Comparison of ENCODE assay signal across 8 cellular contexts in the genomic region with DNA sequence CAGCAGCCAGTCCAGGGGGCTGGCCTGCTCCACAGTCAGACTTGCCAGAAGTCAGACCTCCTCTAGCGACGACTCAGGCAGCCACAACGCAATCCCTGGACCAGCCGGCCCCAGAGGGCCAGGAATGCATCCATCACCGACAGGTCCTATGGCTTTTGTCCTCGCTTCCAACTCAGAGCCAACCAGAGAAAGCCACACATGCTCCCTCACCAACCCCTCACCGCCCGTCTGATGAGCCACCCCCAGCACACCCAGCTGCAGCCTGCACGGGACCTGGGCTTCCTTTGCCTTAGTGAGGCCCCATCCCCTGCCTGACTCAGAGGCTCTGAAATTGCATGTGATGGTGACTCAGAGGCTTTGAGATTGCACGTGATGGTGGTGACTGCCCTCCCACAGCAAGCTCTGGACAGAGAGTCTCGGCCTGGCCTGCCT. TPM values are rescaled to one million over a fixed set of nuclear protein-coding genes. Genes with fewer than 3 reads are reported as not detected.
DNase-seq lines count a peak whose midpoint lies in the region; ATAC-seq and TF ChIP-seq lines count a peak whose summit lies in the region.
"Not testable (repeated sequence)": the region's sequence is repeated elsewhere in the genome, so short reads cannot be mapped to it uniquely, and the experiment has no call there.

No MANE protein-coding gene starts in this region.

- H3K27me3 Mint-ChIP-seq in activated naive CD8-positive, alpha-beta T cell: not testable (repeated sequence)
- H3K27me3 Mint-ChIP-seq in naive thymus-derived CD4-positive, alpha-beta T cell: peaks cover 0 to 14% (median 12%) of the 10 kb centered on the region in 5 donors

- not testable (repeated sequence) for H3K9me3 Mint-ChIP-seq in activated naive CD8-positive, alpha-beta T cell (ENCODE audit: low read depth); naive thymus-derived CD4-positive, alpha-beta T cell

- H3K36me3 Mint-ChIP-seq in activated naive CD8-positive, alpha-beta T cell; naive thymus-derived CD4-positive, alpha-beta T cell: not testable (repeated sequence)

- H3K4me2 ChIP-seq in BLaER1: peak overlapping the region; percentile 17; the same call in 1 of the 2 replicates

- peaks cover 34% of the 10 kb centered on the region for H3K4me1 ChIP-seq in BLaER1
- H3K4me1 ChIP-seq in RWPE2 (ENCODE audit: insufficient read depth, poor library complexity, severe bottlenecking); naive thymus-derived CD4-positive, alpha-beta T cell (ENCODE audit: control insufficient read depth in 2 of 2, insufficient read depth in 2 of 2, low read length in 2 of 2): not testable (repeated sequence)

- peak overlapping the region; percentile 86 for H3K27ac Mint-ChIP-seq in activated naive CD8-positive, alpha-beta T cell
- H3K27ac Mint-ChIP-seq in naive thymus-derived CD4-positive, alpha-beta T cell: peak overlapping the region in 1 of 9 donors; percentile 55

- H3K27me3 ChIP-seq in BLaER1; RWPE2 (ENCODE audit: insufficient read depth, poor library complexity, severe bottlenecking); naive thymus-derived CD4-positive, alpha-beta T cell (ENCODE audit: control insufficient read depth in 2 of 2, insufficient read depth in 2 of 2, low read length in 2 of 2): not testable (repeated sequence)

- H3K9me3 ChIP-seq in BLaER1: peaks cover 24% of the 10 kb centered on the region
- H3K9me3 ChIP-seq in RWPE2 (ENCODE audit: severe bottlenecking); naive thymus-derived CD4-positive, alpha-beta T cell (ENCODE audit: control insufficient read depth in 2 of 3, low read length in 3 of 3): not testable (repeated sequence)

- not testable (repeated sequence) for H3K9ac ChIP-seq in BLaER1

- CTCF ChIA-PET in naive thymus-derived CD4-positive, alpha-beta T cell (lab: Charles Lee): not testable (repeated sequence)

- ATAC-seq in GM21381 (IDR thresholded peaks at IDR 0.05; ENCODE audit: unreplicated experiment) (peak; percentile 50), HG03460 (IDR thresholded peaks at IDR 0.05; ENCODE audit: unreplicated experiment) (peak; percentile 72), RWPE2 (ENCODE audit: low read depth) (peak; percentile 94)
- peak; percentile 81 for ATAC-seq in naive thymus-derived CD4-positive, alpha-beta T cell

- H4K20me1 ChIP-seq in BLaER1: not testable (repeated sequence)

- not testable (repeated sequence) for TF ChIP-seq CTCF in RWPE2 (IDR thresholded peaks at IDR 0.05; ENCODE audit: poor library complexity, severe bottlenecking); fibroblast of the aortic adventitia (IDR thresholded peaks at IDR 0.05; ENCODE audit: insufficient read depth, low read length)

- H3K4me3 Mint-ChIP-seq in activated naive CD8-positive, alpha-beta T cell: peak overlapping the region; percentile 42
- H3K4me3 Mint-ChIP-seq in naive thymus-derived CD4-positive, alpha-beta T cell: not testable (repeated sequence)

- H3K4me1 Mint-ChIP-seq in activated naive CD8-positive, alpha-beta T cell (ENCODE audit: low read depth): peaks cover 15% of the 10 kb centered on the region
- H3K4me1 Mint-ChIP-seq in naive thymus-derived CD4-positive, alpha-beta T cell: peaks cover 0 to 10% (median 0%) of the 10 kb centered on the region in 7 donors

- intact Hi-C loops in naive thymus-derived CD4-positive, alpha-beta T cell (cut with micrococcal nuclease): not testable (repeated sequence)

- H3K36me3 ChIP-seq in BLaER1; RWPE2 (ENCODE audit: low read depth); naive thymus-derived CD4-positive, alpha-beta T cell (ENCODE audit: control insufficient read depth in 2 of 3, insufficient read depth in 3 of 3, low read length in 3 of 3): not testable (repeated sequence)

- not testable (repeated sequence) for H3K4me3 ChIP-seq in BLaER1; RWPE2 (ENCODE audit: severe bottlenecking); fibroblast of the aortic adventitia (ENCODE audit: low read depth, low read length); naive thymus-derived CD4-positive, alpha-beta T cell (ENCODE audit: low read length)

- POLR2A ChIA-PET in naive thymus-derived CD4-positive, alpha-beta T cell (lab: Charles Lee): not testable (repeated sequence)

- not testable (repeated sequence) for H3K27ac ChIP-seq in BLaER1; naive thymus-derived CD4-positive, alpha-beta T cell (ENCODE audit: low read depth, low read length)
- peak overlapping the region; percentile 13 for H3K27ac ChIP-seq in RWPE2 (ENCODE audit: poor library complexity, severe bottlenecking)

- not testable (repeated sequence) for DNase-seq in RWPE2 (ENCODE audit: low spot score)
- DNase-seq in fibroblast of the aortic adventitia (ENCODE audit: low read depth): peak; percentile 93
- peak in 1 of 9 donors; percentile 42 for DNase-seq in naive thymus-derived CD4-positive, alpha-beta T cell
- peak; percentile 50 for DNase-seq in stimulated activated CD8-positive, alpha-beta memory T cell treated with anti-CD3 and anti-CD28 coated beads, Interleukin-4, amount 100 ng/mL, for 48 hours

RNA-seq across cellular contexts. Expression of a gene that starts 40.2 kb away (rescaled TPM):
- total RNA-seq in fibroblast of the aortic adventitia (ENCODE audit: low replicate concordance): 76.5 and 84.2 TPM in 2 replicates
- 100 to 1,000 TPM; 129 to 155 (median 132) TPM for total RNA-seq in naive thymus-derived CD4-positive, alpha-beta T cell
- polyA plus RNA-seq in naive thymus-derived CD4-positive, alpha-beta T cell: 10 to 100 TPM; 53.2 to 59.5 TPM
